1 cellular context compared by ENCODE assay signal in genomic region chr2:70984576-70985282, GRCh38.
TF ChIP-seq lines count a peak whose summit lies in the region.

No MANE protein-coding gene starts in this region.

TF ChIP-seq in WTC11, 78 proteins besides CTCF, POLR2A, EP300 and RAD21 (continued from another document):
- 0 out of 2 replicates have a peak, but pooled peaks have one; percentile 16 for TF ChIP-seq FOXP4 (CRISPR knock-in tag; IDR thresholded peaks at IDR 0.05)
- TF ChIP-seq MAX (CRISPR knock-in tag; IDR thresholded peaks at IDR 0.05) = peak; percentile 84
- peak; percentile 46; the same call in 1 of the 2 replicates for TF ChIP-seq IRF1 (CRISPR knock-in tag; IDR thresholded peaks at IDR 0.05)
- 0 out of 2 replicates have a peak, but pooled peaks have one; percentile 29 for TF ChIP-seq MLX (CRISPR knock-in tag; IDR thresholded peaks at IDR 0.05)
- TF ChIP-seq FOXP1 (CRISPR knock-in tag; IDR thresholded peaks at IDR 0.05; ENCODE audit: borderline replicate concordance) = peak; percentile 84; the same call in 1 of the 2 replicates
- no peak for TF ChIP-seq ZNF317 (CRISPR knock-in tag; IDR thresholded peaks at IDR 0.05; ENCODE audit: borderline replicate concordance, low read depth)
- no peak for TF ChIP-seq ZNF512 (CRISPR knock-in tag; IDR thresholded peaks at IDR 0.05; ENCODE audit: borderline replicate concordance)
- no peak for TF ChIP-seq ZSCAN18 (CRISPR knock-in tag; IDR thresholded peaks at IDR 0.05)
- no peak for TF ChIP-seq OVOL2 (CRISPR knock-in tag; IDR thresholded peaks at IDR 0.05; ENCODE audit: borderline replicate concordance)
- TF ChIP-seq ZNF121 (CRISPR knock-in tag; IDR thresholded peaks at IDR 0.05) = peak; percentile 98
- TF ChIP-seq SMAD4 (CRISPR knock-in tag; IDR thresholded peaks at IDR 0.05) = no peak
- TF ChIP-seq CREM (CRISPR knock-in tag; IDR thresholded peaks at IDR 0.05) = 0 out of 2 replicates have a peak, but pooled peaks have one; percentile 45
- peak; percentile 35; the same call in 1 of the 2 replicates for TF ChIP-seq ESRRA (CRISPR knock-in tag; IDR thresholded peaks at IDR 0.05; ENCODE audit: borderline replicate concordance)
- no peak for TF ChIP-seq GRHL2 (CRISPR knock-in tag; IDR thresholded peaks at IDR 0.05; ENCODE audit: insufficient replicate concordance, severe bottlenecking)
